In genomic region chr7:92840309-92840708, GRCh38 we compare ENCODE assay signal across 13 cellular contexts.
"Had no signal": no experiment of that assay in that cellular context is flagged by ENCODE, and none has a peak within 500 bp of the region (broad histone marks: within the 10 kb centered on the region; RNA-seq: fewer than 3 reads in every experiment).

No MANE protein-coding gene starts in this region.

- H3K4me1 ChIP-seq: body of pancreas, left lung, parathyroid adenoma had no signal

- DNase-seq: activated CD4-positive, alpha-beta T cell treated with anti-CD3 and anti-CD28 coated beads, Interleukin-2, amount 10 ng/mL, durations not matched to agents 24 days and 14 days; amniotic stem cell; body of pancreas; central memory CD4-positive, alpha-beta T cell; effector CD4-positive, alpha-beta T cell; islet precursor cell; left lung; stimulated activated CD4-positive, alpha-beta T cell treated with anti-CD3 and anti-CD28 coated beads, Interleukin-4, amount 100 ng/mL, for 24 hours; stomach had no signal

- H3K27ac ChIP-seq: body of pancreas, coronary artery, left lung, parathyroid adenoma, stomach had no signal

- ATAC-seq: activated naive CD4-positive, alpha-beta T cell treated with anti-CD3 and anti-CD28 coated beads, Interleukin-2, amount 50 U/mL, for 72 hours; body of pancreas; foreskin keratinocyte; left lung had no signal

- H3K4me3 Mint-ChIP-seq: activated CD4-positive, alpha-beta T cell treated with anti-CD3 and anti-CD28 coated beads, Interleukin-2, amount 10 ng/mL, durations not matched to agents 24 days and 14 days had no signal

- H3K9ac ChIP-seq: parathyroid adenoma had no signal

- H3K4me3 ChIP-seq: body of pancreas, coronary artery, left lung, stomach had no signal

- H2AFZ ChIP-seq: parathyroid adenoma had no signal

- H3K27me3 ChIP-seq: body of pancreas, foreskin keratinocyte, left lung, stomach had no signal

- H3K36me3 ChIP-seq: left lung, stomach had no signal

- H3K27ac Mint-ChIP-seq: activated CD4-positive, alpha-beta T cell treated with anti-CD3 and anti-CD28 coated beads, Interleukin-2, amount 10 ng/mL, durations not matched to agents 24 days and 14 days had no signal

- H3K9me3 ChIP-seq: body of pancreas, left lung, stomach had no signal
